ENCODE assay signal across 9 cellular contexts in genomic region chr1:161313554-161314200, GRCh38. TPM values are rescaled to one million over a fixed set of nuclear protein-coding genes. Genes with fewer than 3 reads are reported as not detected.
DNase-seq lines count a peak whose midpoint lies in the region; ATAC-seq and TF ChIP-seq lines count a peak whose summit lies in the region.
"Had no signal": no experiment of that assay in that cellular context is flagged by ENCODE, and none has a peak within 500 bp of the region (broad histone marks: within the 10 kb centered on the region; RNA-seq: fewer than 3 reads in every experiment).

No MANE protein-coding gene starts in this region.

- intact Hi-C loops in body of pancreas (cut with DNase I): no loop called here
- intact Hi-C loops in right lobe of liver (cut with DNase I): no loop called here
- intact Hi-C loops in testis (cut with DNase I; ENCODE audit: low total_unique reads): no loop called here

- H2AFZ ChIP-seq in DND-41 (ENCODE audit: low read depth, low read length): peak overlapping the region; percentile 95

- no peaks in the 10 kb centered on the region for H4K20me1 ChIP-seq in DND-41 (ENCODE audit: insufficient read depth, low read length)

- ATAC-seq in DND-41 (ENCODE audit: insufficient read depth, low read depth): no peak
- ATAC-seq in body of pancreas: no peak
- ATAC-seq in right lobe of liver: peak in 1 of 4 donors; percentile 5
- ATAC-seq in GM19395 (IDR thresholded peaks at IDR 0.05; ENCODE audit: unreplicated experiment): no peak

- TF ChIP-seq CTCF in DND-41 (IDR thresholded peaks at IDR 0.05; ENCODE audit: borderline replicate concordance, extremely low read depth, low read length, poor library complexity, severe bottlenecking): no peak
- TF ChIP-seq CTCF in body of pancreas (IDR thresholded peaks at IDR 0.05): no peak
- no peak for TF ChIP-seq CTCF in right lobe of liver (IDR thresholded peaks at IDR 0.05)
- TF ChIP-seq CTCF in testis (IDR thresholded peaks at IDR 0.05): no peak

- H3K4me1 ChIP-seq in DND-41 (ENCODE audit: insufficient read depth, low read length) (peaks cover 25% of the 10 kb centered on the region), HUES64 (ENCODE audit: insufficient read depth, low read length) (peaks cover 24% of the 10 kb centered on the region), body of pancreas (peaks cover 36% of the 10 kb centered on the region), right lobe of liver (peaks cover 0 to 17% (median 7%) of the 10 kb centered on the region in 4 donors), testis (peaks cover 30% of the 10 kb centered on the region)

- TF ChIP-seq POLR2A in body of pancreas (IDR thresholded peaks at IDR 0.05) (no peak), right lobe of liver (IDR thresholded peaks at IDR 0.05) (no peak), testis (IDR thresholded peaks at IDR 0.05) (no peak)

- H3K36me3 ChIP-seq in DND-41 (ENCODE audit: insufficient read depth, low read length) (peaks cover 5% of the 10 kb centered on the region; the same call in 1 of the 2 replicates), HUES64 (ENCODE audit: insufficient read depth, low read length) (no peaks in the 10 kb centered on the region; the same call in 1 of the 2 replicates), body of pancreas (replicated peaks in 1 of 2; ENCODE audit: insufficient read depth in 1 of 2, low read depth in 2 of 2) (no peaks in the 10 kb centered on the region), right lobe of liver (no peaks in the 10 kb centered on the region), testis (ENCODE audit: low read depth, missing control alignments) (no peaks in the 10 kb centered on the region)

- H3K79me2 ChIP-seq in DND-41 (ENCODE audit: insufficient read depth, low read length): peaks cover 29% of the 10 kb centered on the region

- peak overlapping the region; percentile 93 to 94; a peak in 3 of 4 replicates for H3K4me3 ChIP-seq in DND-41 (ENCODE audit: low read depth in 1 of 2, low read length in 2 of 2)
- H3K4me3 ChIP-seq in HUES64 (ENCODE audit: low read length): peak overlapping the region; percentile 96
- H3K4me3 ChIP-seq in body of pancreas: peak overlapping the region; percentile 46 to 80
- H3K4me3 ChIP-seq in right lobe of liver: peak overlapping the region; percentile 89 to 99 (median 96)
- peak overlapping the region; percentile 91 to 94 for H3K4me3 ChIP-seq in testis

- DNase-seq in DND-41 (no peak), body of pancreas (peak in 1 of 4 donors; percentile 17), right lobe of liver (no peak), testis (peak; percentile 31), DMS79 (lab: John Stamatoyannopoulos, UW) (no peak), AML-193 (lab: John Stamatoyannopoulos, UW) (no peak)

- H3K9me3 ChIP-seq in DND-41 (ENCODE audit: insufficient read depth, low read length, severe bottlenecking) (no peaks in the 10 kb centered on the region), HUES64 (ENCODE audit: insufficient read depth, low read depth, low read length) (no peaks in the 10 kb centered on the region), body of pancreas (no peaks in the 10 kb centered on the region), right lobe of liver (no peaks in the 10 kb centered on the region), testis (no peaks in the 10 kb centered on the region)

- H3K27me3 ChIP-seq in DND-41 (ENCODE audit: insufficient read depth, low read length, poor library complexity): no peaks in the 10 kb centered on the region
- no peaks in the 10 kb centered on the region for H3K27me3 ChIP-seq in HUES64 (ENCODE audit: insufficient read depth, low read length)
- no peaks in the 10 kb centered on the region for H3K27me3 ChIP-seq in body of pancreas
- H3K27me3 ChIP-seq in right lobe of liver: no peaks in the 10 kb centered on the region
- no peaks in the 10 kb centered on the region for H3K27me3 ChIP-seq in testis

- peak overlapping the region; percentile 91 for H3K27ac ChIP-seq in DND-41 (ENCODE audit: low read length)
- H3K27ac ChIP-seq in HUES64 (ENCODE audit: low read depth, low read length): peak overlapping the region; percentile 96
- peak overlapping the region; percentile 29 to 93 (median 90) for H3K27ac ChIP-seq in body of pancreas
- H3K27ac ChIP-seq in right lobe of liver: peak overlapping the region; percentile 95 to 98 (median 97)
- peak overlapping the region; percentile 91 to 92 for H3K27ac ChIP-seq in testis

- WGBS in HUES64: 54% methylated on average over 26 of the region's 28 CpGs
- 23 to 24% methylated on average over 28 of the region's 28 CpGs for WGBS in body of pancreas, 2 donors
- WGBS in right lobe of liver (ENCODE audit: insufficient coverage, low coverage, low lambda C conversion rate, missing lambda C conversion rate): 30% methylated on average over 26 of the region's 28 CpGs
- 24% methylated on average over 28 of the region's 28 CpGs for WGBS in testis, 2 donors

- H3K9ac ChIP-seq in DND-41 (ENCODE audit: low read depth, low read length) (peak overlapping the region; percentile 89), HUES64 (ENCODE audit: low read depth, low read length) (peak overlapping the region; percentile 96)

- H3K4me2 ChIP-seq in DND-41 (ENCODE audit: insufficient read depth, low read length): peak overlapping the region; percentile 89

RNA-seq across cellular contexts. Expression of gene SDHC, which starts 0.5 kb away (rescaled TPM):
- polyA plus RNA-seq in HUES64 (2013, experiment 1 of 2): 147 TPM
- 150 TPM for polyA plus RNA-seq in HUES64 (2013, experiment 2 of 2)
- total RNA-seq in body of pancreas (10 to 100 TPM; 22.7 to 26.2 TPM), right lobe of liver (100 to 1,000 TPM; 167 to 282 (median 235) TPM), testis (10 to 100 TPM; 55.3 to 84.2 TPM)
- polyA plus RNA-seq in testis (ENCODE audit: insufficient read depth, low read depth, low replicate concordance): 188 TPM

RNA-seq across cellular contexts. Expression of gene MPZ, which starts 3.9 kb away (rescaled TPM):
- polyA plus RNA-seq in HUES64 (2013, experiment 1 of 2): 3.2 TPM
- 5.3 TPM for polyA plus RNA-seq in HUES64 (2013, experiment 2 of 2)
- 1 to 10 TPM; 3.6 to 6.6 TPM for total RNA-seq in body of pancreas
- 10 to 100 TPM in 1 of 6 experiments, 1 to 10 TPM in 5; 2.1 to 14.3 (median 6.5) TPM for total RNA-seq in right lobe of liver
- total RNA-seq in testis: 1 to 10 TPM; 2.3 to 4.2 TPM
- 4.7 TPM for polyA plus RNA-seq in testis (ENCODE audit: insufficient read depth, low read depth, low replicate concordance)

RNA-seq across cellular contexts. Expression of gene CFAP126, which starts 54.0 kb away (rescaled TPM):
- polyA plus RNA-seq in HUES64 (2013, experiment 1 of 2): not detected
- polyA plus RNA-seq in HUES64 (2013, experiment 2 of 2): not detected
- not detected for total RNA-seq in body of pancreas
- not detected for total RNA-seq in right lobe of liver
- total RNA-seq in testis: 10 to 100 TPM in 1 of 2 donors, 1 to 10 TPM in 1; 3.8 to 13.9 TPM
- 45.4 TPM for polyA plus RNA-seq in testis (ENCODE audit: insufficient read depth, low read depth, low replicate concordance)
- total RNA-seq: M059J had no signal

RNA-seq across cellular contexts. Expression of gene PCP4L1, which starts 55.1 kb away (rescaled TPM):
- polyA plus RNA-seq in HUES64 (2013, experiment 1 of 2): 0.75 TPM
- 0.63 TPM for polyA plus RNA-seq in HUES64 (2013, experiment 2 of 2)
- total RNA-seq in body of pancreas (not detected), right lobe of liver (1 to 10 TPM; 1.3 to 6.0 (median 2.9) TPM), testis (1 to 10 TPM in 1 of 2 donors, under 1 TPM in 1; 0.79 to 3.0 TPM)
- 4.3 TPM for polyA plus RNA-seq in testis (ENCODE audit: insufficient read depth, low read depth, low replicate concordance)
- total RNA-seq: M059J had no signal

Comparison
In these comparisons a context has a peak if more than half of its experiments do, and no peak if none do; other contexts are left out.
1. RNA of gene CFAP126, which starts 54.0 kb away (total RNA-seq): 3.8 to 13.9 TPM in testis; not detected in body of pancreas and not detected in right lobe of liver; every median in the first group is over 4 times any median in the second.
2. Peak in every context shown above with its lines, with median percentiles within 50 percentile points of each other: H3K27ac ChIP-seq and H3K4me3 ChIP-seq.